ENCODE assay signal across 8 cellular contexts in the genomic region with DNA sequence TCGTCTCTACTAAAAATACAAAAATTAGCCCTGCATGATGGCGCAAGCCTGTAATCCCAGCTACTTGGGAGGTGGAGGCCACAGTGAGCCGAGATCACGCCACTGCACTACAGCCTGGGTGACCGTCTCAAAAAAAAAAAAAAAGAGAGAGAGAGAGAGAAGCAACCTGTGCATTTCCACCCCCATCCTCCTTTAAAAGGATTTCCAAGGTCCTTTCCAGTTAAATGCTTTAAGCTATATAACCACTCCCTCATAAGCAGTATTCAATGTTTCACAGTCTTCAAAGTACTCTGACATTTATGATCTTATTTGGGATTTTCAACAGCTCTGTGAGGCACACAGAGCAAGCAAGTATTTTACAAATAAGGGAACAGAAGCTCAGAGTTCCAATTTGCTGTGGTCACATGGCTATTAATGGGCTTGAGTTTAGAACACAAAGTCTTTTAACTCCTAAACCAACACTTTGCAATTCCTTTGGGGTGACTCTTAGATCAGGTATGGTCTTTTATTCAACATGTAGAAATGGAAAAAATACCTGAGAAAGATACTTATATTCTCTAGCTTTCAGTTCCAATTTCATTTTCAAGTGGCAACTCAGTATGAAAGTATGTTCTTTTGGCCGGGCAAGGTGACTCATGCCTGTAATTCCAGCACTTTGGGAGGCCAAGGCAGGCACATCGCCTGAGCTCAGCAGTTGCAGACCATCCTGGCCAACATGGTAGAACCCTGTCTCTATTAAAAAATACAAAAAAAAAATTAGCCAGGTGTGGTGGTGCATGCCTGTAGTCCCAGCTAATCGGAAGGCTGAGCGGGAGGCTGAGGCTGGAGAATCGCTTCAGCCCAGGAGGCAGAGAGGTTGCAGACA. TPM values are rescaled to one million over a fixed set of nuclear protein-coding genes. Genes with fewer than 3 reads are reported as not detected.
DNase-seq lines count a peak whose midpoint lies in the region; ATAC-seq, FAIRE-seq and TF ChIP-seq lines count a peak whose summit lies in the region.

No MANE protein-coding gene starts in this region.

- peak overlapping the region; percentile 29 to 63 (median 42) for H3K4me3 ChIP-seq in keratinocyte (ENCODE audit: control insufficient read depth in 2 of 3, extremely low read depth in 1 of 3, insufficient read depth in 2 of 3, low read depth in 1 of 3, low read length in 3 of 3)

- H3K9me3 ChIP-seq in keratinocyte (ENCODE audit: control insufficient read depth, low read depth, low read length) = no peaks in the 10 kb centered on the region

- peak overlapping the region; percentile 83 for H3K27ac ChIP-seq in keratinocyte (ENCODE audit: control insufficient read depth, insufficient read depth, low read length)

- H3K9me1 ChIP-seq in keratinocyte (ENCODE audit: control insufficient read depth, extremely low read depth, insufficient read depth, low read length) = no peaks in the 10 kb centered on the region

- peaks cover 10% of the 10 kb centered on the region for H3K36me3 Mint-ChIP-seq in activated naive CD8-positive, alpha-beta T cell

- H3K27me3 ChIP-seq in keratinocyte (ENCODE audit: control insufficient read depth, extremely low read depth, insufficient read depth, low read length) = no peaks in the 10 kb centered on the region

- no peaks in the 10 kb centered on the region for H3K27me3 Mint-ChIP-seq in activated naive CD8-positive, alpha-beta T cell

- H3K36me3 ChIP-seq in keratinocyte (ENCODE audit: control insufficient read depth in 2 of 2, extremely low read depth in 1 of 2, insufficient read depth in 2 of 2, low read length in 2 of 2) = no peaks in the 10 kb centered on the region

- peak overlapping the region; percentile 90 for H3K27ac Mint-ChIP-seq in activated naive CD8-positive, alpha-beta T cell

- TF ChIP-seq CTCF in keratinocyte (optimal IDR thresholded peaks at IDR 0.05 in 1 of 3, IDR thresholded peaks at IDR 0.05 in 1 of 3, conservative IDR thresholded peaks at IDR 0.05 in 1 of 3; ENCODE audit: extremely low read depth in 1 of 3, insufficient read depth in 2 of 3, low read length in 3 of 3) = no peak

- peak overlapping the region; percentile 97 for H3K4me2 ChIP-seq in keratinocyte (ENCODE audit: control insufficient read depth, extremely low read depth, insufficient read depth, low read depth, low read length)

- DNase-seq in HK-2 (ENCODE audit: unreplicated experiment) (peak; percentile 71), keratinocyte (ENCODE audit: low read depth, low spot score) (peak; percentile 68), frontal cortex (ENCODE audit: low spot score in 2 of 2) (no peak), NCI-H446 (lab: John Stamatoyannopoulos, UW) (no peak), GOT3 (lab: John Stamatoyannopoulos, UW) (no peak)
- peak; percentile 7 for DNase-seq in stimulated activated CD8-positive, alpha-beta memory T cell treated with anti-CD3 and anti-CD28 coated beads, Interleukin-4, amount 100 ng/mL, for 24 hours (ENCODE audit: low read depth)

- peak overlapping the region; percentile 46 for H3K9ac ChIP-seq in keratinocyte (ENCODE audit: control insufficient read depth, extremely low read depth, insufficient read depth, low read length)

- no peaks in the 10 kb centered on the region for H3K9me3 Mint-ChIP-seq in activated naive CD8-positive, alpha-beta T cell (ENCODE audit: low read depth)

- peak; percentile 79 for FAIRE-seq in keratinocyte (lab: Jason Lieb, UNC)
- FAIRE-seq in frontal cortex (lab: Jason Lieb, UNC) = no peak

- peak overlapping the region; percentile 68 for H3K4me3 Mint-ChIP-seq in activated naive CD8-positive, alpha-beta T cell

- H4K20me1 ChIP-seq in keratinocyte (ENCODE audit: control insufficient read depth, extremely low read depth, insufficient read depth, low read length) = no peaks in the 10 kb centered on the region

- H2AFZ ChIP-seq in keratinocyte (ENCODE audit: control insufficient read depth, low read length) = no peak overlapping the region

- peak; percentile 73 for ATAC-seq in GM18499 (IDR thresholded peaks at IDR 0.05; ENCODE audit: insufficient read depth, unreplicated experiment)

- dilution Hi-C loops in keratinocyte (cut with MboI; ENCODE audit: extremely low pct_ligation_motif_present, low sequenced_read_pairs) = no loop called here

- H3K4me1 Mint-ChIP-seq in activated naive CD8-positive, alpha-beta T cell (ENCODE audit: low read depth) = peaks cover 63% of the 10 kb centered on the region

- H3K4me1 ChIP-seq in keratinocyte (ENCODE audit: control insufficient read depth, extremely low read depth, insufficient read depth, low read length) = peaks cover 32% of the 10 kb centered on the region

- peaks cover 21% of the 10 kb centered on the region for H3K79me2 ChIP-seq in keratinocyte (ENCODE audit: control insufficient read depth, insufficient read depth, low read length)

RNA-seq across cellular contexts. Expression of gene SPOP, which starts 31.3 kb away (rescaled TPM):
- 24.1 to 27.5 TPM (median 26.0 TPM) in 3 replicates for polyA plus RNA-seq in keratinocyte
- 8.4 TPM for polyA plus RNA-seq in keratinocyte (2011; ENCODE audit: low read depth)
- polyA plus RNA-seq in keratinocyte (2011; cell fraction: cytosol; rRNA removed) = 21.2 and 22.8 TPM in 2 replicates
- polyA plus RNA-seq in keratinocyte (2011; cell fraction: nucleus; rRNA removed) = 23.9 and 31.7 TPM in 2 replicates
- 16.5 and 19.0 TPM in 2 replicates for polyA plus RNA-seq in keratinocyte (2012; ENCODE audit: low replicate concordance)
- polyA minus RNA-seq in keratinocyte = 29.5 to 47.1 TPM (median 42.2 TPM) in 3 replicates
- 17.8 TPM for polyA minus RNA-seq in keratinocyte (2011; cell fraction: cytosol; rRNA and poly(A)+ RNA removed)
- 13.1 and 24.4 TPM in 2 replicates for polyA minus RNA-seq in keratinocyte (2011; cell fraction: nucleus; rRNA and poly(A)+ RNA removed)
- 142 TPM for total RNA-seq in frontal cortex

Comparison
In these comparisons a context has a peak if more than half of its experiments do, and no peak if none do; other contexts are left out.
1. DNase-seq: peak in HK-2 (single experiment), keratinocyte (single experiment) and stimulated activated CD8-positive, alpha-beta memory T cell treated with anti-CD3 and anti-CD28 coated beads, Interleukin-4, amount 100 ng/mL, for 24 hours (single experiment); none in frontal cortex (0 of 2), NCI-H446 (0 of 2) and GOT3 (single experiment).